In the genomic region with DNA sequence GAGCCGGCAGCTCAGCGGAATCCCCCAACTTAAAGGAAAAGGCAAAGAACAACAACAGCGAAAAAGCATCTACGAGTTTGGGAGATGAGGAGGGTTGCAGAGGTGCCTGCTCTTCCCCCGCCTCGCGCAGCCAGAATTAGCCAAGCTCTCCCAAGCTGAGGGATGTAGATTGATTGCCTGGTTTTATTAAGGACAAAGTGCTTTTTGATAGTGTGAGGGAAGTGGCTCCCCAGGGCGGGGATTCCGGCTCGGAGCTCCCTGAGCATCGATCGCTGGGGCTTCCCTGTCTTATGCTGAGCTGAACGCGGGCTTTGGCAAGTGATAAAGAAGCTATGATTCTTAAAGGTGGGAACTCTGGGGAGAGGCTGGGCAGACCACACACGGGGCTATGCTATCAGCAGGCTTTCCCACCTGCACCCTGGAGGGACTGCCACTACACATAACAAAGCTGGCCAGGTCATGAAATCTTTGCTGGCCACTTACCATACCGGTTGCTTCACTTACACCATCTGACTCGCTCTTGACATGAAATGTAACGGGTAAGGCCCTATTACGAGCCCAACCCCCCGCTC, we compare ENCODE assay signal across 1 cellular context.
TF ChIP-seq lines count a peak whose summit lies in the region.

No MANE protein-coding gene starts in this region.

TF ChIP-seq in GM23338, 12 proteins besides CTCF, POLR2A, EP300 and RAD21 (continued from another document):
- TF ChIP-seq, protein P1, sequence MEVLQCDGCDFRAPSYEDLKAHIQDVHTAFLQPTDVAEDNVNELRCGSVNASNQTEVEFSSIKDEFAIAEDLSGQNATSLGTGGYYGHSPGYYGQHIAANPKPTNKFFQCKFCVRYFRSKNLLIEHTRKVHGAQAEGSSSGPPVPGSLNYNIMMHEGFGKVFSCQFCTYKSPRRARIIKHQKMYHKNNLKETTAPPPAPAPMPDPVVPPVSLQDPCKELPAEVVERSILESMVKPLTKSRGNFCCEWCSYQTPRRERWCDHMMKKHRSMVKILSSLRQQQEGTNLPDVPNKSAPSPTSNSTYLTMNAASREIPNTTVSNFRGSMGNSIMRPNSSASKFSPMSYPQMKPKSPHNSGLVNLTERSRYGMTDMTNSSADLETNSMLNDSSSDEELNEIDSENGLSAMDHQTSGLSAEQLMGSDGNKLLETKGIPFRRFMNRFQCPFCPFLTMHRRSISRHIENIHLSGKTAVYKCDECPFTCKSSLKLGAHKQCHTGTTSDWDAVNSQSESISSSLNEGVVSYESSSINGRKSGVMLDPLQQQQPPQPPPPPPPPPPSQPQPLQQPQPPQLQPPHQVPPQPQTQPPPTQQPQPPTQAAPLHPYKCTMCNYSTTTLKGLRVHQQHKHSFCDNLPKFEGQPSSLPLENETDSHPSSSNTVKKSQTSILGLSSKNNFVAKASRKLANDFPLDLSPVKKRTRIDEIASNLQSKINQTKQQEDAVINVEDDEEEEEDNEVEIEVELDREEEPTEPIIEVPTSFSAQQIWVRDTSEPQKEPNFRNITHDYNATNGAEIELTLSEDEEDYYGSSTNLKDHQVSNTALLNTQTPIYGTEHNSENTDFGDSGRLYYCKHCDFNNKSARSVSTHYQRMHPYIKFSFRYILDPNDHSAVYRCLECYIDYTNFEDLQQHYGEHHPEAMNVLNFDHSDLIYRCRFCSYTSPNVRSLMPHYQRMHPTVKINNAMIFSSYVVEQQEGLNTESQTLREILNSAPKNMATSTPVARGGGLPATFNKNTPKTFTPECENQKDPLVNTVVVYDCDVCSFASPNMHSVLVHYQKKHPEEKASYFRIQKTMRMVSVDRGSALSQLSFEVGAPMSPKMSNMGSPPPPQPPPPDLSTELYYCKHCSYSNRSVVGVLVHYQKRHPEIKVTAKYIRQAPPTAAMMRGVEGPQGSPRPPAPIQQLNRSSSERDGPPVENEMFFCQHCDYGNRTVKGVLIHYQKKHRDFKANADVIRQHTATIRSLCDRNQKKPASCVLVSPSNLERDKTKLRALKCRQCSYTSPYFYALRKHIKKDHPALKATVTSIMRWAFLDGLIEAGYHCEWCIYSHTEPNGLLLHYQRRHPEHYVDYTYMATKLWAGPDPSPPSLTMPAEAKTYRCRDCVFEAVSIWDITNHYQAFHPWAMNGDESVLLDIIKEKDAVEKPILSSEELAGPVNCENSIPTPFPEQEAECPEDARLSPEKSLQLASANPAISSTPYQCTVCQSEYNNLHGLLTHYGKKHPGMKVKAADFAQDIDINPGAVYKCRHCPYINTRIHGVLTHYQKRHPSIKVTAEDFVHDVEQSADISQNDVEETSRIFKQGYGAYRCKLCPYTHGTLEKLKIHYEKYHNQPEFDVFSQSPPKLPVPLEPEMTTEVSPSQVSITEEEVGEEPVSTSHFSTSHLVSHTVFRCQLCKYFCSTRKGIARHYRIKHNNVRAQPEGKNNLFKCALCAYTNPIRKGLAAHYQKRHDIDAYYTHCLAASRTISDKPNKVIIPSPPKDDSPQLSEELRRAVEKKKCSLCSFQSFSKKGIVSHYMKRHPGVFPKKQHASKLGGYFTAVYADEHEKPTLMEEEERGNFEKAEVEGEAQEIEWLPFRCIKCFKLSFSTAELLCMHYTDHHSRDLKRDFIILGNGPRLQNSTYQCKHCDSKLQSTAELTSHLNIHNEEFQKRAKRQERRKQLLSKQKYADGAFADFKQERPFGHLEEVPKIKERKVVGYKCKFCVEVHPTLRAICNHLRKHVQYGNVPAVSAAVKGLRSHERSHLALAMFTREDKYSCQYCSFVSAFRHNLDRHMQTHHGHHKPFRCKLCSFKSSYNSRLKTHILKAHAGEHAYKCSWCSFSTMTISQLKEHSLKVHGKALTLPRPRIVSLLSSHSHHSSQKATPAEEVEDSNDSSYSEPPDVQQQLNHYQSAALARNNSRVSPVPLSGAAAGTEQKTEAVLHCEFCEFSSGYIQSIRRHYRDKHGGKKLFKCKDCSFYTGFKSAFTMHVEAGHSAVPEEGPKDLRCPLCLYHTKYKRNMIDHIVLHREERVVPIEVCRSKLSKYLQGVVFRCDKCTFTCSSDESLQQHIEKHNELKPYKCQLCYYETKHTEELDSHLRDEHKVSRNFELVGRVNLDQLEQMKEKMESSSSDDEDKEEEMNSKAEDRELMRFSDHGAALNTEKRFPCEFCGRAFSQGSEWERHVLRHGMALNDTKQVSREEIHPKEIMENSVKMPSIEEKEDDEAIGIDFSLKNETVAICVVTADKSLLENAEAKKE (CRISPR knock-in tag; IDR thresholded peaks at IDR 0.05) = no peak
- TF ChIP-seq EZH2 (IDR thresholded peaks at IDR 0.05; ENCODE audit: low read depth, unreplicated experiment) (no peak), CREB1 (CRISPR knock-in tag; IDR thresholded peaks at IDR 0.05; ENCODE audit: low read depth) (no peak), JUNB (IDR thresholded peaks at IDR 0.05; ENCODE audit: unreplicated experiment) (no peak), STAT1 (IDR thresholded peaks at IDR 0.05; ENCODE audit: unreplicated experiment) (no peak)
TF ChIP-seq in GM23338: peak in this region for 0.
